Comparison of ENCODE assay signal across 24 cellular contexts in the genomic region with DNA sequence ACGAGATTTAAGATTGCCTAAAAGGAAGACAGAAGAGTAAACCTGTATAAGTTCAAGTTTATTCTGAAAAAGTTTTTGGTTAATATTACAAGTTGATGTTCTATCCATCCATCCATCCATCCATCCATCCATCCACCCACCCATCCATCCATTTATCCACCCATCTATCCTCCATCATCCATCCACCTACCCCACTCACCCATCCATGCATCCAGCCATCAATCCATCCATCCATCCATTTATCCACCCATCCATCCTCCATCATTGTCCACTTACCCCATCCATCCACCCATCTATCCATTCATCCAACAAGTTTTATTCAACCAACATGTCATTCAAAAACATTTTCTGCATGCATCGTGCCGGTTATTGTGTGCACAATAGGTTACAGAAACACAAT.
"Had no signal": no experiment of that assay in that cellular context is flagged by ENCODE, and none has a peak within 500 bp of the region (broad histone marks: within the 10 kb centered on the region; RNA-seq: fewer than 3 reads in every experiment).

No MANE protein-coding gene starts in this region.

- H3K27ac ChIP-seq: coronary artery, epithelial cell of prostate, esophagus squamous epithelium, left lung, lower lobe of right lung had no signal

- H3K9me3 Mint-ChIP-seq: mesothelial cell of epicardium; naive B cell; naive thymus-derived CD8-positive, alpha-beta T cell had no signal

- H3K27ac Mint-ChIP-seq: mesothelial cell of epicardium had no signal

- H3K9me3 ChIP-seq: esophagus squamous epithelium, gastrocnemius medialis, heart right ventricle, left lung, lower lobe of right lung, mucosa of descending colon had no signal

- H3K27me3 ChIP-seq: dorsolateral prefrontal cortex, gastrocnemius medialis had no signal

- H3K4me3 ChIP-seq: esophagus squamous epithelium, heart right ventricle, left lung, lower lobe of right lung, mucosa of descending colon had no signal

- H3K4me3 Mint-ChIP-seq: mesothelial cell of epicardium; naive thymus-derived CD8-positive, alpha-beta T cell had no signal

- H3K4me1 ChIP-seq: esophagus squamous epithelium, gastrocnemius medialis, left lung, lower lobe of right lung had no signal

- H3K36me3 Mint-ChIP-seq: mesothelial cell of epicardium; naive thymus-derived CD8-positive, alpha-beta T cell had no signal

- H3K36me3 ChIP-seq: esophagus squamous epithelium, gastrocnemius medialis, heart right ventricle, left lung, lower lobe of right lung had no signal

- ATAC-seq: esophagus mucosa; gastrocnemius medialis; heart right ventricle; left cardiac atrium; left lung; left ventricle myocardium superior; lower lobe of right lung; mucosa of descending colon; naive thymus-derived CD8-positive, alpha-beta T cell had no signal

- DNase-seq: effector CD4-positive, alpha-beta T cell; effector memory CD4-positive, alpha-beta T cell; erythroblast; esophagus squamous epithelium; foreskin fibroblast; foreskin melanocyte; gastrocnemius medialis; glutamatergic neuron; head of caudate nucleus; heart right ventricle; hippocampal formation; left cardiac atrium; left lung; left ventricle myocardium superior; lower lobe of right lung; mesenchymal stem cell; mucosa of descending colon; naive B cell; naive thymus-derived CD8-positive, alpha-beta T cell had no signal
